In the genomic region with DNA sequence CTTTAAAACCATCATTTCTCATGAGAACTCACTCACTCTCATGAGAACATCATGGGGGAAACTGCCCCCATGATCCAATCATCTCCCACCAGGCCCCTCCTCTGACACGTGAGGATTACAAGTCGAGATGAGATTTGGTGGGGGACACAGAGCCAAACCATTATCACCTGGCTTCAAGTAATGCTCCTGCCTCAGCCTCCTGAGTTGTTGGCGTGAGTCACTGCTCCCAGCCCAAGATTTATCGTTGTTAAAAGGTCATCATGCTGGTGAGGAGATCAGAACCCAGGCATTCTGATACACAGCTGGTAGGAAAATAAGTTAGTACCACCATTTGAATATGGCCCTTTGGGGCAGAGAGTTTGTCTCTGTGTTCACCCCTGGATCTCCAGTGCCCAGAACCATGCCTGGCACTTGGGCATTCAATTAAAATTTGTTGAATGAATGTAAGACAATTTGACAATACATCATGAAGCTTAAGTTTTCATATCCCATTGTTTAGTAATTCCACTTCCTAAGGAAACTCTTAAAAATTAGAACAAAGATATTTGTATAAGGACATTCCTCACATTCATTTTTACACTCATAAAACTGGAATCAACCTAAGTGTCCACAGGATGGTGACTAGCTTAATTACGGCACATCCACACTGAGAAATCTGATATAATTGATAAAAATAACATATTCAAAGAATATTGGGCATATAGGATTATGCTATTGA, we compare ENCODE assay signal across 20 cellular contexts. TPM values are rescaled to one million over a fixed set of nuclear protein-coding genes. Genes with fewer than 3 reads are reported as not detected.
"Had no signal": no experiment of that assay in that cellular context is flagged by ENCODE, and none has a peak within 500 bp of the region (broad histone marks: within the 10 kb centered on the region; RNA-seq: fewer than 3 reads in every experiment).

No MANE protein-coding gene starts in this region.

- H3K4me1 ChIP-seq: foreskin keratinocyte, neural progenitor cell, prostate gland, right lobe of liver had no signal

- H3K27ac Mint-ChIP-seq: activated CD8-positive, alpha-beta T cell treated with anti-CD3 and anti-CD28 coated beads for 36 hours; naive thymus-derived CD4-positive, alpha-beta T cell had no signal

- H3K4me1 Mint-ChIP-seq: naive thymus-derived CD4-positive, alpha-beta T cell had no signal

- H3K36me3 ChIP-seq: neural progenitor cell, prostate gland, right lobe of liver, tibial artery had no signal

- H3K4me3 ChIP-seq: dorsolateral prefrontal cortex, neural progenitor cell, prostate gland, right lobe of liver, tibial artery had no signal

- H3K36me3 Mint-ChIP-seq: naive thymus-derived CD4-positive, alpha-beta T cell; neural progenitor cell had no signal

- H3K4me3 Mint-ChIP-seq: activated CD8-positive, alpha-beta T cell treated with anti-CD3 and anti-CD28 coated beads for 36 hours; activated T-cell treated with anti-CD3 and anti-CD28 coated beads, Interleukin-2, amount 50 U/mL, for 4 hours; naive thymus-derived CD4-positive, alpha-beta T cell; neural progenitor cell had no signal

- H3K27me3 ChIP-seq: neural progenitor cell, right lobe of liver, tibial artery had no signal

- H3K27ac ChIP-seq: dorsolateral prefrontal cortex, epithelial cell of prostate, foreskin keratinocyte, neural progenitor cell, prostate gland, right lobe of liver had no signal

- DNase-seq: activated CD4-positive, alpha-beta T cell treated with anti-CD3 and anti-CD28 coated beads for 48 hours; activated CD4-positive, CD25-positive, alpha-beta regulatory T cell; activated CD8-positive, alpha-beta T cell treated with anti-CD3 and anti-CD28 coated beads for 36 hours; activated effector memory CD4-positive, alpha-beta T cell treated with Interleukin-2 at 50 U/mL for 16 hours; activated naive CD4-positive, alpha-beta T cell treated with anti-CD3 and anti-CD28 coated beads, Interleukin-2, amount 50 U/mL, for 16 hours; activated T-cell treated with anti-CD3 and anti-CD28 coated beads, Interleukin-2, amount 50 U/mL, for 4 hours; caudate nucleus; dorsolateral prefrontal cortex; foreskin keratinocyte; mesendoderm; naive thymus-derived CD4-positive, alpha-beta T cell; right lobe of liver; stimulated activated CD4-positive, alpha-beta T cell treated with anti-CD3 and anti-CD28 coated beads, Interleukin-2, amount 100 ng/mL, for 24 hours; stimulated activated naive CD4-positive, alpha-beta T cell treated with Interleukin-2 at 50 U/mL for 16 hours; substantia nigra; T1000; tibial artery had no signal

- H3K9me3 Mint-ChIP-seq: activated CD8-positive, alpha-beta T cell treated with anti-CD3 and anti-CD28 coated beads for 36 hours; activated T-cell treated with anti-CD3 and anti-CD28 coated beads, Interleukin-2, amount 50 U/mL, for 4 hours; naive thymus-derived CD4-positive, alpha-beta T cell; neural progenitor cell had no signal

- ATAC-seq: activated CD8-positive, alpha-beta T cell treated with anti-CD3 and anti-CD28 coated beads for 36 hours; activated T-cell treated with anti-CD3 and anti-CD28 coated beads, Interleukin-2, amount 50 U/mL, for 4 hours; foreskin keratinocyte; naive thymus-derived CD4-positive, alpha-beta T cell had no signal

- H3K9me3 ChIP-seq: prostate gland, right lobe of liver, tibial artery had no signal

RNA-seq across cellular contexts. Expression of a gene that starts 58.0 kb away (rescaled TPM):
- total RNA-seq: foreskin keratinocyte had no signal
- polyA plus RNA-seq: naive thymus-derived CD4-positive, alpha-beta T cell had no signal
